Comparison of ENCODE assay signal across 8 cellular contexts in the genomic region with DNA sequence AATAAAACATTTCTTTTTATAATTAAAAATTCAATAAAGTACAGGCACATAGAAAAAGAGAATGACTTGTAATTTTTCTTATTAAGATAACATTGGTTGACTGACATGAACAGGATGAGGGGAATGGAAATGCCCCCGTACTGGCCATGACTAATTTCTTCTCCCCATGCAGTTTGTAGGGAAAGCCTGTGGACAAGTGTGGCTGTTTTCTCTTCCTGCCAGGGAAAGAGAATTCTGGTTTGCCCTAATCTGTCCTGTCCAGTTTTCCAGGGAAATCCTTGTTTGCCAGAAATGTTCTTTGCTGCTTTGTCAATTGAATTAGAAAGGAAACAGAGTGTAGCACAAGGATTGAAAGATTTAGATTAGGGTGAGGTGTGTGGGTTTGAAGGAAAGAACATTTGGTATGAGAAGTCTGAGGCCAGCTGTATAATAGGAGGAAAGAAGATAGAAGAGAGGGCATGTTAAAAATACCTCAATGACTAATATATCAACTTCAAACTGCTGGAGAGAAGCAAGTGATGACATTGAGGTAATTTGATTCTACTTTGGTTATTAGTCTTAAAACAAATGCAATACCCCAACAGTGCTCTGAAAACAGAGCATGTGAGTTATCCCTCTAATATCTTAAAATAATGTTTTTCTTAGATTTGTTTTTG.
DNase-seq lines count a peak whose midpoint lies in the region; ATAC-seq, FAIRE-seq and TF ChIP-seq lines count a peak whose summit lies in the region.

No MANE protein-coding gene starts in this region.

- H3K4me3 Mint-ChIP-seq in activated CD4-positive, alpha-beta T cell treated with anti-CD3 and anti-CD28 coated beads for 36 hours = no peak overlapping the region

- DNase-seq in D721Med (ENCODE audit: insufficient read length, low spot score) (no peak), SK-N-DZ (ENCODE audit: low spot score) (peak; percentile 35), HEK293T (ENCODE audit: extremely low spot score) (no peak), LoVo (ENCODE audit: low spot score) (no peak)
- DNase-seq in activated CD4-positive, alpha-beta T cell treated with anti-CD3 and anti-CD28 coated beads for 36 hours = no peak
- no peak for DNase-seq in stimulated activated CD4-positive, alpha-beta T cell treated with anti-CD3 and anti-CD28 coated beads, Interleukin-2, amount 100 ng/mL, for 48 hours

- H3K27ac Mint-ChIP-seq in activated CD4-positive, alpha-beta T cell treated with anti-CD3 and anti-CD28 coated beads for 36 hours = no peak overlapping the region

- ATAC-seq in GM19372 (IDR thresholded peaks at IDR 0.05; ENCODE audit: low read depth, unreplicated experiment) = peak; percentile 80
- peak; percentile 84 for ATAC-seq in HG02981 (IDR thresholded peaks at IDR 0.05; ENCODE audit: unreplicated experiment)
- no peak for ATAC-seq in activated CD4-positive, alpha-beta T cell treated with anti-CD3 and anti-CD28 coated beads for 36 hours

- no peaks in the 10 kb centered on the region for H3K4me1 Mint-ChIP-seq in activated CD4-positive, alpha-beta T cell treated with anti-CD3 and anti-CD28 coated beads for 36 hours

- no peaks in the 10 kb centered on the region for H3K36me3 Mint-ChIP-seq in activated CD4-positive, alpha-beta T cell treated with anti-CD3 and anti-CD28 coated beads for 36 hours (ENCODE audit: low read depth)

- CTCF ChIA-PET in HEK293T (lab: Yijun Ruan, JAX) = no interaction called here
- CTCF ChIA-PET in activated CD4-positive, alpha-beta T cell treated with anti-CD3 and anti-CD28 coated beads for 36 hours (lab: Charles Lee) = no interaction called here

- H3K9me3 Mint-ChIP-seq in activated CD4-positive, alpha-beta T cell treated with anti-CD3 and anti-CD28 coated beads for 36 hours (ENCODE audit: low read depth) = no peaks in the 10 kb centered on the region

- peak; percentile 21 for FAIRE-seq in D721Med (lab: Jason Lieb, UNC)

- intact Hi-C loops in activated CD4-positive, alpha-beta T cell treated with anti-CD3 and anti-CD28 coated beads for 36 hours (cut with DNase I, micrococcal nuclease) = no loop called here

- no peak for TF ChIP-seq CTCF in D721Med (IDR thresholded peaks at IDR 0.05; ENCODE audit: insufficient read depth, missing control alignments)

- H3K27me3 Mint-ChIP-seq in activated CD4-positive, alpha-beta T cell treated with anti-CD3 and anti-CD28 coated beads for 36 hours = no peaks in the 10 kb centered on the region

- POLR2A ChIA-PET in HEK293T (lab: Yijun Ruan, JAX) = no interaction called here
- POLR2A ChIA-PET in activated CD4-positive, alpha-beta T cell treated with anti-CD3 and anti-CD28 coated beads for 36 hours (lab: Charles Lee) = no interaction called here

TF ChIP-seq in HEK293T, 16 proteins besides CTCF, POLR2A, EP300 and RAD21:
- TF ChIP-seq NFRKB (IDR thresholded peaks at IDR 0.05) (no peak), TARDBP (IDR thresholded peaks at IDR 0.05) (no peak), FOXA1 (IDR thresholded peaks at IDR 0.05) (no peak), ZNF384 (IDR thresholded peaks at IDR 0.05) (no peak), SUZ12 (IDR thresholded peaks at IDR 0.05) (no peak), LEF1 (IDR thresholded peaks at IDR 0.05; ENCODE audit: borderline replicate concordance) (no peak)
- TF ChIP-seq, protein P1, sequence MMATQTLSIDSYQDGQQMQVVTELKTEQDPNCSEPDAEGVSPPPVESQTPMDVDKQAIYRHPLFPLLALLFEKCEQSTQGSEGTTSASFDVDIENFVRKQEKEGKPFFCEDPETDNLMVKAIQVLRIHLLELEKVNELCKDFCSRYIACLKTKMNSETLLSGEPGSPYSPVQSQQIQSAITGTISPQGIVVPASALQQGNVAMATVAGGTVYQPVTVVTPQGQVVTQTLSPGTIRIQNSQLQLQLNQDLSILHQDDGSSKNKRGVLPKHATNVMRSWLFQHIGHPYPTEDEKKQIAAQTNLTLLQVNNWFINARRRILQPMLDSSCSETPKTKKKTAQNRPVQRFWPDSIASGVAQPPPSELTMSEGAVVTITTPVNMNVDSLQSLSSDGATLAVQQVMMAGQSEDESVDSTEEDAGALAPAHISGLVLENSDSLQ (IDR thresholded peaks at IDR 0.05) = no peak
